Comparison of ENCODE assay signal across 9 cellular contexts in the genomic region with DNA sequence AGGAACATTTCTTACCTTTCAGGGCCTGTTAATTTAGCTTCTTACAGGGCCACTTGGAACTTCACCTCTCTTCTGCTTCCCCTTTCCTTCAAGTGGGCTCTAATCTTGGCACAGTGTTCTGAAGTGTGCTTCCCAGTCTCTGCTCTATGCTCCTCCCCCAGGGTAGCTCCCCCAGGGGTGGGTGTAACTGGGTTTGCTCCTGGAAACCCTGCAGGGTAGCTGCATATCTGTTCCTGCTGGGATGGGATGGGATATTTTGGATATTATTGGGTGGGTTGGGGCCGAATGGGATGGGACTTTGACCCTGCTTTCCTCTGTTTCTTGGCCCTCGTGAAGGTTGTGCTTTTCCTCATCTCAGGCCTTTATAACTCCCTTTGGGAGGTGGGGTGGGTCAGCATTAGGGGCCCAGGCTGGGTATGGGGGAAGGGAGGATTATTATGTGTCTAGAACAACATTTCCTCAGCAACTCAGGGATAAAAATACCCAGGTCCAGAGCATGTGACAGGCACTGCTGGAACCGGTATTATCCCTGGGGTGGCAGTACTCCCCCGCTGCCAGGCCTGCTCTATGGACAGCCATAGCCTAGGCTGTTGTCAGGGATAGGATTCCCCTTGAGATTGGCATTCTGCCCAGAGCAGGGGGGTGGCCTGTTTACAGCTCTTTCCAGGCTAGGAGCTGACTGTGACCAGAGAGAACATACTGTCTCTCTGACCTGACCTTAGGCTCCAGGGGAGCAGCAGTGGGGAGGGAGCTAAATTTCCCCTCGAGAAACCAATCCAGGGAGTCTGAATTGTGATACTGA. TPM values are rescaled to one million over a fixed set of nuclear protein-coding genes. Genes with fewer than 3 reads are reported as not detected.
DNase-seq lines count a peak whose midpoint lies in the region; ATAC-seq, FAIRE-seq and TF ChIP-seq lines count a peak whose summit lies in the region.
"Had no signal": no experiment of that assay in that cellular context is flagged by ENCODE, and none has a peak within 500 bp of the region (broad histone marks: within the 10 kb centered on the region; RNA-seq: fewer than 3 reads in every experiment).

No MANE protein-coding gene starts in this region.

- peaks cover 5 to 19% of the 10 kb centered on the region in 2 experiments for H4K20me1 ChIP-seq in H1 (replicated peaks in 1 of 2; ENCODE audit: control insufficient read depth in 1 of 2, insufficient read depth in 2 of 2, low read length in 2 of 2)

- no peak overlapping the region for H2BK15ac ChIP-seq in H1 (ENCODE audit: low read length)

- WGBS in H1 (ENCODE audit: extremely low coverage in 1 of 2, insufficient coverage in 1 of 2, insufficient read length in 1 of 2, insufficient replicate concordance in 2 of 2, low coverage in 1 of 2, low lambda C conversion rate in 2 of 2, missing lambda C conversion rate in 1 of 2), 2 experiments = 83% methylated on average over 5 of the region's 5 CpGs; no CpG with 5 or more reads in 1 of the 2 experiments

- H2BK5ac ChIP-seq in H1 (ENCODE audit: low read depth, low read length) = peak overlapping the region; percentile 32; the same call in 1 of the 2 replicates

- CTCF ChIA-PET in H1 (lab: Charles Lee; ENCODE audit: partially characterized antibody) = interaction anchor here (1.0 to 14.5 kb wide), 10 partner anchors 9 to 323 kb away, joined by 3 to 203 read pairs (median 4); no protein-coding TSS in a partner anchor

- peaks cover 74% of the 10 kb centered on the region for H3K4me1 Mint-ChIP-seq in activated T-cell treated with anti-CD3 and anti-CD28 coated beads, Interleukin-2, amount 50 U/mL, for 72 hours (ENCODE audit: low read depth)

- DNase-seq in activated T-cell treated with anti-CD3 and anti-CD28 coated beads, Interleukin-2, amount 50 U/mL, for 72 hours = peak; percentile 16 to 30
- DNase-seq in activated T-cell treated with anti-CD3 and anti-CD28 coated beads, Interleukin-2, amount 50 U/mL, for 48 hours = no peak
- DNase-seq in SHP77 (lab: John Stamatoyannopoulos, UW) (peak; percentile 48 to 50), H1 (ENCODE audit: low read depth in 1 of 2, low spot score in 2 of 2) (no peak), mucosa of gallbladder (ENCODE audit: low spot score) (peak; percentile 33), MV-4-11 (lab: John Stamatoyannopoulos, UW) (no peak)

- no peak overlapping the region for H3K14ac ChIP-seq in H1 (ENCODE audit: insufficient read length)

- no peak for TF ChIP-seq CTCF in H1 (IDR thresholded peaks at IDR 0.05; ENCODE audit: control extremely low read depth in 1 of 3, insufficient read depth in 1 of 3, low read depth in 1 of 3, low read length in 3 of 3)

- no peaks in the 10 kb centered on the region for H3K9me3 ChIP-seq in H1 (ENCODE audit: insufficient read depth in 2 of 2, low read depth in 1 of 2, low read length in 1 of 2)

- no peak overlapping the region for H3K56ac ChIP-seq in H1 (replicated peaks; ENCODE audit: insufficient read length, low read depth, low read length)

- no peak overlapping the region for H4K5ac ChIP-seq in H1 (ENCODE audit: insufficient read length, low read depth, low read length)

- TF ChIP-seq RAD21 in H1 (IDR thresholded peaks at IDR 0.05 in 1 of 2, conservative IDR thresholded peaks at IDR 0.05 in 1 of 2; ENCODE audit: low read depth in 2 of 2, low read length in 2 of 2) = no peak

- H3K9me3 Mint-ChIP-seq in activated T-cell treated with anti-CD3 and anti-CD28 coated beads, Interleukin-2, amount 50 U/mL, for 72 hours = no peaks in the 10 kb centered on the region

- H2BK20ac ChIP-seq in H1 (ENCODE audit: low read length) = no peak overlapping the region

- TF ChIP-seq POLR2A in H1 (IDR thresholded peaks at IDR 0.05; ENCODE audit: control extremely low read depth in 1 of 2, low read depth in 2 of 2, low read length in 2 of 2) = no peak

- H3K4me2 ChIP-seq in H1 (ENCODE audit: insufficient read depth in 1 of 2, low read depth in 2 of 2, low read length in 2 of 2) = peak overlapping the region; percentile 70 to 89

- H2AFZ ChIP-seq in H1 (ENCODE audit: low read length) = no peak overlapping the region

- peak overlapping the region; percentile 85 for H3K4me3 Mint-ChIP-seq in activated T-cell treated with anti-CD3 and anti-CD28 coated beads, Interleukin-2, amount 50 U/mL, for 72 hours

- H3K79me2 ChIP-seq in H1 (ENCODE audit: control insufficient read depth in 1 of 2, insufficient read depth in 2 of 2, low read length in 2 of 2) = peaks cover 13 to 84% of the 10 kb centered on the region in 2 experiments

- H3K36me3 Mint-ChIP-seq in activated T-cell treated with anti-CD3 and anti-CD28 coated beads, Interleukin-2, amount 50 U/mL, for 72 hours (ENCODE audit: insufficient read depth in 2 of 2) = peaks cover 36 to 56% of the 10 kb centered on the region in 2 donors

- H3K4ac ChIP-seq in H1 (replicated peaks; ENCODE audit: insufficient read length, low read depth, low read length) = no peak overlapping the region

- no peak overlapping the region for H3K23ac ChIP-seq in H1 (ENCODE audit: insufficient read length)

- peak overlapping the region in 3 of 4 experiments; percentile 9 to 52 (median 25); a peak in 4 of 8 replicates for H3K4me3 ChIP-seq in H1 (ENCODE audit: extremely low read depth in 1 of 4, insufficient read depth in 2 of 4, low read depth in 3 of 4, low read length in 4 of 4)

- no peak for ATAC-seq in activated T-cell treated with anti-CD3 and anti-CD28 coated beads, Interleukin-2, amount 50 U/mL, for 72 hours (replicated peaks in 1 of 2)
- ATAC-seq in GM18870 (IDR thresholded peaks at IDR 0.05; ENCODE audit: unreplicated experiment) (no peak), HG03565 (IDR thresholded peaks at IDR 0.05; ENCODE audit: unreplicated experiment) (no peak)

- H3K18ac ChIP-seq in H1 (ENCODE audit: extremely low read depth, low read length) = no peak overlapping the region

- POLR2A ChIA-PET in H1 (lab: Charles Lee; ENCODE audit: partially characterized antibody) = interaction anchor here (0.8 to 41.8 kb wide), 8 partner anchors 13 to 101 kb away, joined by 3 to 1227 read pairs (median 32); partner anchors contain the start of genes CBX1, COPZ2, NFE2L1 and SNX11

- peak overlapping the region; percentile 29; the same call in 1 of the 2 replicates for H2BK12ac ChIP-seq in H1 (ENCODE audit: low read depth, low read length)

- H3K36me3 ChIP-seq in H1 (ENCODE audit: control insufficient read depth in 2 of 4, insufficient read depth in 4 of 4, low read length in 3 of 4) = peaks cover 10 to 45% (median 26%) of the 10 kb centered on the region in 4 experiments

- H3K27me3 Mint-ChIP-seq in activated T-cell treated with anti-CD3 and anti-CD28 coated beads, Interleukin-2, amount 50 U/mL, for 72 hours (ENCODE audit: low read depth) = no peaks in the 10 kb centered on the region

- H3K79me1 ChIP-seq in H1 (ENCODE audit: low read depth, low read length) = peaks cover 4% of the 10 kb centered on the region; the same call in 1 of the 2 replicates

- H3K4me1 ChIP-seq in H1 (replicated peaks in 1 of 4; ENCODE audit: control insufficient read depth in 3 of 4, insufficient read depth in 4 of 4, low read length in 3 of 4) = peaks cover 16 to 61% (median 38%) of the 10 kb centered on the region in 4 experiments

- H3K27ac Mint-ChIP-seq in activated T-cell treated with anti-CD3 and anti-CD28 coated beads, Interleukin-2, amount 50 U/mL, for 72 hours = peak overlapping the region; percentile 95

- peak overlapping the region in 1 of 4 experiments; percentile 26; a peak in 1 of 7 replicates for H3K9ac ChIP-seq in H1 (replicated peaks in 1 of 4; ENCODE audit: extremely low read depth in 1 of 4, low read depth in 3 of 4, low read length in 3 of 4)

- H3K27me3 ChIP-seq in H1 (replicated peaks in 1 of 4; ENCODE audit: control insufficient read depth in 3 of 4, extremely low read depth in 1 of 4, insufficient read depth in 3 of 4, low read length in 3 of 4) = no peaks in the 10 kb centered on the region

- no peak for TF ChIP-seq EP300 in H1 (IDR thresholded peaks at IDR 0.05; ENCODE audit: borderline replicate concordance in 1 of 2, low read depth in 2 of 2, low read length in 2 of 2)

- peaks cover 12% of the 10 kb centered on the region for H3K23me2 ChIP-seq in H1 (ENCODE audit: low read depth, low read length)

- H4K8ac ChIP-seq in H1 (ENCODE audit: extremely low read depth, insufficient read depth, low read length) = no peak overlapping the region

- peak overlapping the region; percentile 7; the same call in 1 of the 2 replicates for H3K27ac ChIP-seq in H1 (ENCODE audit: low read depth, low read length)

- no peak overlapping the region for H2AK5ac ChIP-seq in H1 (ENCODE audit: low read depth, low read length)

- H2BK120ac ChIP-seq in H1 (replicated peaks; ENCODE audit: low read depth, low read length) = no peak overlapping the region

- no peak overlapping the region for H4K91ac ChIP-seq in H1 (replicated peaks; ENCODE audit: insufficient read length, low read length)

- FAIRE-seq in H1 (lab: Jason Lieb, UNC) = no peak
- FAIRE-seq: endometrium had no signal

RNA-seq across cellular contexts. Expression of gene NFE2L1, which starts 5.0 kb away (rescaled TPM):
- 100 to 1,000 TPM; 214 to 237 TPM for total RNA-seq in activated T-cell treated with anti-CD3 and anti-CD28 coated beads, Interleukin-2, amount 50 U/mL, for 72 hours
- 140 and 148 TPM in 2 replicates for total RNA-seq in H1 (2021; fragmentation: NEBNext Ultra II Directional; extraction: Animal tissue kit (Norgen Biotek cat#: 25700))
- 143 and 173 TPM in 2 replicates for polyA plus RNA-seq in H1 (2011; rRNA removed)
- polyA plus RNA-seq in H1 (2011; cell fraction: cytosol; rRNA removed) = 181 TPM
- polyA plus RNA-seq in H1 (2011; cell fraction: nucleus; rRNA removed) = 178 TPM
- 161 to 195 TPM (median 173 TPM) in 4 replicates for polyA plus RNA-seq in H1 (2012, experiment 1 of 2)
- 101 TPM for polyA plus RNA-seq in H1 (2012, experiment 2 of 2)
- polyA plus RNA-seq in H1 (2013, experiment 1 of 2) = 146 TPM
- polyA plus RNA-seq in H1 (2013, experiment 2 of 2) = 156 TPM
- 193 and 224 TPM in 2 replicates for polyA minus RNA-seq in H1 (2011; rRNA and poly(A)+ RNA removed)
- 160 TPM for polyA minus RNA-seq in H1 (2011; cell fraction: cytosol; rRNA and poly(A)+ RNA removed)
- polyA minus RNA-seq in H1 (2011; cell fraction: nucleus; rRNA and poly(A)+ RNA removed) = 99.1 TPM
- total RNA-seq in mucosa of gallbladder = 207 TPM

RNA-seq across cellular contexts. Expression of gene COPZ2, which starts 15.6 kb away (rescaled TPM):
- 10 to 100 TPM; 11.7 to 14.2 TPM for total RNA-seq in activated T-cell treated with anti-CD3 and anti-CD28 coated beads, Interleukin-2, amount 50 U/mL, for 72 hours
- not detected in 2 replicates for total RNA-seq in H1 (2021; fragmentation: NEBNext Ultra II Directional; extraction: Animal tissue kit (Norgen Biotek cat#: 25700))
- 0.24 and 0.25 TPM in 2 replicates for polyA plus RNA-seq in H1 (2011; rRNA removed)
- polyA plus RNA-seq in H1 (2011; cell fraction: cytosol; rRNA removed) = 0.23 TPM
- polyA plus RNA-seq in H1 (2011; cell fraction: nucleus; rRNA removed) = 0.47 TPM
- 0.34 to 0.45 TPM in 2 of 4 replicates, not detected in the others for polyA plus RNA-seq in H1 (2012, experiment 1 of 2)
- polyA plus RNA-seq in H1 (2012, experiment 2 of 2) = not detected
- polyA plus RNA-seq in H1 (2013, experiment 1 of 2) = 0.41 TPM
- 0.70 TPM for polyA plus RNA-seq in H1 (2013, experiment 2 of 2)
- not detected in 2 replicates for polyA minus RNA-seq in H1 (2011; rRNA and poly(A)+ RNA removed)
- polyA minus RNA-seq in H1 (2011; cell fraction: cytosol; rRNA and poly(A)+ RNA removed) = not detected
- not detected for polyA minus RNA-seq in H1 (2011; cell fraction: nucleus; rRNA and poly(A)+ RNA removed)
- total RNA-seq in mucosa of gallbladder = 39.3 TPM

RNA-seq across cellular contexts. Expression of gene CBX1, which starts 48.1 kb away (rescaled TPM):
- total RNA-seq in activated T-cell treated with anti-CD3 and anti-CD28 coated beads, Interleukin-2, amount 50 U/mL, for 72 hours = 10 to 100 TPM; 47.0 to 62.3 TPM
- 166 and 173 TPM in 2 replicates for total RNA-seq in H1 (2021; fragmentation: NEBNext Ultra II Directional; extraction: Animal tissue kit (Norgen Biotek cat#: 25700))
- polyA plus RNA-seq in H1 (2011; rRNA removed) = 23.8 and 38.7 TPM in 2 replicates
- 61.9 TPM for polyA plus RNA-seq in H1 (2011; cell fraction: cytosol; rRNA removed)
- 16.3 TPM for polyA plus RNA-seq in H1 (2011; cell fraction: nucleus; rRNA removed)
- 166 to 245 TPM (median 172 TPM) in 4 replicates for polyA plus RNA-seq in H1 (2012, experiment 1 of 2)
- 24.6 TPM for polyA plus RNA-seq in H1 (2012, experiment 2 of 2)
- polyA plus RNA-seq in H1 (2013, experiment 1 of 2) = 109 TPM
- 111 TPM for polyA plus RNA-seq in H1 (2013, experiment 2 of 2)
- polyA minus RNA-seq in H1 (2011; rRNA and poly(A)+ RNA removed) = 23.7 and 25.9 TPM in 2 replicates
- polyA minus RNA-seq in H1 (2011; cell fraction: cytosol; rRNA and poly(A)+ RNA removed) = 42.8 TPM
- 20.1 TPM for polyA minus RNA-seq in H1 (2011; cell fraction: nucleus; rRNA and poly(A)+ RNA removed)
- total RNA-seq in mucosa of gallbladder = 41.9 TPM

RNA-seq across cellular contexts. Expression of gene SNX11, which starts 54.4 kb away (rescaled TPM):
- 10 to 100 TPM; 30.5 to 30.6 TPM for total RNA-seq in activated T-cell treated with anti-CD3 and anti-CD28 coated beads, Interleukin-2, amount 50 U/mL, for 72 hours
- total RNA-seq in H1 (2021; fragmentation: NEBNext Ultra II Directional; extraction: Animal tissue kit (Norgen Biotek cat#: 25700)) = 20.9 and 21.1 TPM in 2 replicates
- polyA plus RNA-seq in H1 (2011; rRNA removed) = 16.3 and 21.4 TPM in 2 replicates
- polyA plus RNA-seq in H1 (2011; cell fraction: cytosol; rRNA removed) = 18.8 TPM
- 14.8 TPM for polyA plus RNA-seq in H1 (2011; cell fraction: nucleus; rRNA removed)
- polyA plus RNA-seq in H1 (2012, experiment 1 of 2) = 19.2 to 22.5 TPM (median 21.5 TPM) in 4 replicates
- 27.4 TPM for polyA plus RNA-seq in H1 (2012, experiment 2 of 2)
- 11.7 TPM for polyA plus RNA-seq in H1 (2013, experiment 1 of 2)
- 11.8 TPM for polyA plus RNA-seq in H1 (2013, experiment 2 of 2)
- polyA minus RNA-seq in H1 (2011; rRNA and poly(A)+ RNA removed) = 22.9 and 30.3 TPM in 2 replicates
- 14.1 TPM for polyA minus RNA-seq in H1 (2011; cell fraction: cytosol; rRNA and poly(A)+ RNA removed)
- 10.5 TPM for polyA minus RNA-seq in H1 (2011; cell fraction: nucleus; rRNA and poly(A)+ RNA removed)
- total RNA-seq in mucosa of gallbladder = 21.8 TPM

Comparison
In these comparisons a context has a peak if more than half of its experiments do, and no peak if none do; other contexts are left out.
1. DNase-seq: peak in activated T-cell treated with anti-CD3 and anti-CD28 coated beads, Interleukin-2, amount 50 U/mL, for 72 hours (2 of 2), SHP77 (2 of 2) and mucosa of gallbladder (single experiment); none in activated T-cell treated with anti-CD3 and anti-CD28 coated beads, Interleukin-2, amount 50 U/mL, for 48 hours (0 of 2), H1 (0 of 2) and MV-4-11 (single experiment).
2. RNA of gene COPZ2, which starts 15.6 kb away (total RNA-seq): 39.3 TPM in mucosa of gallbladder (single experiment) and 11.7 to 14.2 TPM in activated T-cell treated with anti-CD3 and anti-CD28 coated beads, Interleukin-2, amount 50 U/mL, for 72 hours; not detected in H1; every median in the first group is over 10 times any median in the second.